Comparison of ENCODE assay signal across 20 cellular contexts in genomic region chr6:56531839-56532595, GRCh38.
DNase-seq lines count a peak whose midpoint lies in the region; ATAC-seq and TF ChIP-seq lines count a peak whose summit lies in the region.
"Had no signal": no experiment of that assay in that cellular context is flagged by ENCODE, and none has a peak within 500 bp of the region (broad histone marks: within the 10 kb centered on the region; RNA-seq: fewer than 3 reads in every experiment).

No MANE protein-coding gene starts in this region.

- TF ChIP-seq POLR2A in sigmoid colon (IDR thresholded peaks at IDR 0.05): no peak

- H3K27me3 ChIP-seq in H9 (ENCODE audit: insufficient read depth, low read length): no peaks in the 10 kb centered on the region
- H3K27me3 ChIP-seq in Karpas-422 (ENCODE audit: low read length): no peaks in the 10 kb centered on the region
- H3K27me3 ChIP-seq in sigmoid colon: no peaks in the 10 kb centered on the region
- H3K27me3 ChIP-seq in foreskin keratinocyte: no peaks in the 10 kb centered on the region

- H3K4me1 ChIP-seq in H9 (ENCODE audit: insufficient read depth, low read length) (no peaks in the 10 kb centered on the region; the same call in 1 of the 2 replicates), Karpas-422 (ENCODE audit: low read length) (peaks cover 98% of the 10 kb centered on the region), sigmoid colon (peaks cover 0 to 99% (median 72%) of the 10 kb centered on the region in 4 donors), foreskin keratinocyte (no peaks in the 10 kb centered on the region)

- peaks cover 11 to 49% (median 32%) of the 10 kb centered on the region in 3 experiments; a peak in 6 of 7 replicates for H3K36me3 Mint-ChIP-seq in H9 (ENCODE audit: insufficient read depth in 1 of 3, low read depth in 3 of 3)
- peaks cover 33% of the 10 kb centered on the region for H3K36me3 Mint-ChIP-seq in mesothelial cell of epicardium
- H3K36me3 Mint-ChIP-seq: CD8-positive, alpha-beta memory T cell; IgD-negative memory B cell had no signal

- H3K4me3 ChIP-seq in Karpas-422 (ENCODE audit: low read length) (peak overlapping the region; percentile 46), sigmoid colon (no peak overlapping the region)

- DNase-seq in H9 (no peak), Karpas-422 (no peak), mesothelial cell of epicardium (ENCODE audit: low spot score in 2 of 2, unreplicated experiment in 2 of 2) (no peak), sigmoid colon (no peak), HuH-7 (ENCODE audit: low spot score) (no peak), inferior parietal cortex (ENCODE audit: extremely low spot score) (no peak), foreskin keratinocyte (no peak)
- no peak for DNase-seq in stimulated activated CD4-positive, alpha-beta T cell treated with anti-CD3 and anti-CD28 coated beads, Interleukin-2, amount 100 ng/mL, for 48 hours
- DNase-seq: Calu3; CD8-positive, alpha-beta memory T cell; DMS153; GOT3; NCI-H1694; NCI-H2081; NCI-H2171 treated with DMSO at 0.1 percent for 48 hours; NCI-H446; NCI-H526 treated with DMSO at 0.1 percent for 48 hours; Right ventricle myocardium superior had no signal

- H3K18ac ChIP-seq in H9 (ENCODE audit: insufficient read length, low read depth, low read length): no peak overlapping the region

- H3K36me3 ChIP-seq in Karpas-422 (ENCODE audit: insufficient read depth, low read length): peaks cover 68% of the 10 kb centered on the region
- peaks cover 4 to 100% (median 34%) of the 10 kb centered on the region in 4 donors for H3K36me3 ChIP-seq in sigmoid colon

- no peak overlapping the region for H4K5ac ChIP-seq in H9 (ENCODE audit: insufficient read length, low read depth, low read length)

- H2BK20ac ChIP-seq in H9 (ENCODE audit: low read depth, low read length, poor library complexity, severe bottlenecking): no peak overlapping the region

- H3K23ac ChIP-seq in H9 (ENCODE audit: insufficient read length, low read depth, low read length): no peak overlapping the region

- TF ChIP-seq CTCF in H9 (conservative IDR thresholded peaks at IDR 0.05): no peak
- TF ChIP-seq CTCF in mesothelial cell of epicardium (IDR thresholded peaks at IDR 0.05; ENCODE audit: unreplicated experiment): no peak
- no peak for TF ChIP-seq CTCF in sigmoid colon (IDR thresholded peaks at IDR 0.05)
- TF ChIP-seq CTCF in foreskin keratinocyte (conservative IDR thresholded peaks at IDR 0.05): no peak

- H3K23me2 ChIP-seq in H9 (ENCODE audit: insufficient read length, low read depth, low read length, poor library complexity, severe bottlenecking): no peaks in the 10 kb centered on the region

- H2AFZ ChIP-seq in H9 (ENCODE audit: low read length) (no peak overlapping the region), Karpas-422 (ENCODE audit: low read length) (no peak overlapping the region)

- H3K4ac ChIP-seq in H9 (ENCODE audit: low read depth, low read length): no peak overlapping the region

- ATAC-seq in foreskin keratinocyte: no peak

- H2BK15ac ChIP-seq in H9 (ENCODE audit: low read depth, low read length): no peak overlapping the region

- H3K14ac ChIP-seq in H9 (ENCODE audit: insufficient read depth, low read length): no peak overlapping the region

- no peak overlapping the region for H2BK5ac ChIP-seq in H9 (ENCODE audit: insufficient read length, low read length)

- H3K4me1 Mint-ChIP-seq in H9 (peaks cover 25 to 31% of the 10 kb centered on the region in 2 experiments), mesothelial cell of epicardium (peaks cover 72% of the 10 kb centered on the region)
- H3K4me1 Mint-ChIP-seq: CD8-positive, alpha-beta memory T cell; IgD-negative memory B cell had no signal

- no CpG with 5 or more reads among the region's 5 CpGs for WGBS in H9 (ENCODE audit: extremely low coverage, insufficient read length, low lambda C conversion rate)
- 95 to 96% methylated on average over 5 of the region's 5 CpGs for WGBS in sigmoid colon, 2 donors

- H3K56ac ChIP-seq in H9 (ENCODE audit: insufficient read length, low read depth, low read length): no peak overlapping the region

- intact Hi-C loops in sigmoid colon (cut with DNase I): no loop called here

- TF ChIP-seq EP300 in sigmoid colon (IDR thresholded peaks at IDR 0.05): no peak

- H3K9me3 Mint-ChIP-seq in H9: no peaks in the 10 kb centered on the region
- no peaks in the 10 kb centered on the region for H3K9me3 Mint-ChIP-seq in mesothelial cell of epicardium
- H3K9me3 Mint-ChIP-seq: CD8-positive, alpha-beta memory T cell; IgD-negative memory B cell had no signal

- H2BK120ac ChIP-seq in H9 (ENCODE audit: low read depth, low read length, poor library complexity, severe bottlenecking): no peak overlapping the region

- no peak overlapping the region for H3T11ph ChIP-seq in H9 (ENCODE audit: low read length)

- H2BK12ac ChIP-seq in H9 (ENCODE audit: insufficient read length, low read depth, low read length): no peak overlapping the region

- H3K9me2 ChIP-seq in Karpas-422 (replicated peaks; ENCODE audit: insufficient read depth, low read length): no peaks in the 10 kb centered on the region

- H3K9me3 ChIP-seq in H9 (ENCODE audit: control insufficient read depth, low read depth, low read length) (no peaks in the 10 kb centered on the region), Karpas-422 (ENCODE audit: low read length) (no peaks in the 10 kb centered on the region), sigmoid colon (no peaks in the 10 kb centered on the region)

- H3K4me3 Mint-ChIP-seq in H9: no peak overlapping the region
- no peak overlapping the region for H3K4me3 Mint-ChIP-seq in mesothelial cell of epicardium
- H3K4me3 Mint-ChIP-seq: CD8-positive, alpha-beta memory T cell; IgD-negative memory B cell had no signal

- no peak overlapping the region for H3K27ac ChIP-seq in H9 (ENCODE audit: insufficient read length, low read depth, low read length)
- peak overlapping the region; percentile 98 for H3K27ac ChIP-seq in Karpas-422 (ENCODE audit: low read length)
- peak overlapping the region; percentile 40 to 96 (median 70) for H3K27ac ChIP-seq in sigmoid colon
- no peak overlapping the region for H3K27ac ChIP-seq in foreskin keratinocyte
- H3K27ac ChIP-seq: C4-2B had no signal

- peak overlapping the region; percentile 38 to 81 (median 42); a peak in 4 of 7 replicates for H3K27ac Mint-ChIP-seq in H9
- H3K27ac Mint-ChIP-seq in mesothelial cell of epicardium: peak overlapping the region; percentile 82
- H3K27ac Mint-ChIP-seq: IgD-negative memory B cell had no signal

- no peaks in the 10 kb centered on the region for H3K79me2 ChIP-seq in H9 (ENCODE audit: insufficient read depth, low read length)
- H3K79me2 ChIP-seq in Karpas-422 (ENCODE audit: low read length): peaks cover 37% of the 10 kb centered on the region

- no peaks in the 10 kb centered on the region for H4K20me1 ChIP-seq in H9 (ENCODE audit: control insufficient read depth, insufficient read depth, insufficient read length)
- no peaks in the 10 kb centered on the region for H4K20me1 ChIP-seq in Karpas-422 (ENCODE audit: insufficient read depth, low read depth, low read length)

- no peaks in the 10 kb centered on the region for H3K79me1 ChIP-seq in H9 (ENCODE audit: insufficient read depth, low read depth, low read length, poor library complexity, severe bottlenecking)

- no peak overlapping the region for H3K9ac ChIP-seq in H9 (ENCODE audit: extremely low read depth, insufficient read length, low read length)
- peak overlapping the region; percentile 70 for H3K9ac ChIP-seq in Karpas-422 (ENCODE audit: low read length)

- H3K27me3 Mint-ChIP-seq in H9 (ENCODE audit: low read depth) (no peaks in the 10 kb centered on the region), mesothelial cell of epicardium (ENCODE audit: low read depth) (no peaks in the 10 kb centered on the region)
- H3K27me3 Mint-ChIP-seq: CD8-positive, alpha-beta memory T cell; IgD-negative memory B cell had no signal

- no peak overlapping the region for H4K91ac ChIP-seq in H9 (ENCODE audit: insufficient read length, low read depth, low read length)

- no peak overlapping the region for H2AK5ac ChIP-seq in H9 (ENCODE audit: insufficient read length, low read length)

- no peak overlapping the region for H4K8ac ChIP-seq in H9 (replicated peaks; ENCODE audit: insufficient read length, low read depth, low read length)

- no peak overlapping the region for H3K4me2 ChIP-seq in H9 (ENCODE audit: insufficient read depth, insufficient read length, low read length)
- peak overlapping the region; percentile 88 for H3K4me2 ChIP-seq in Karpas-422 (ENCODE audit: low read depth, low read length, poor library complexity, severe bottlenecking)

Comparison
In these comparisons a context has a peak if more than half of its experiments do, and no peak if none do; other contexts are left out.
1. H3K27ac ChIP-seq: peak in Karpas-422 (single experiment) and sigmoid colon (4 of 4); none in H9 (single experiment) and foreskin keratinocyte (single experiment).